17 cellular contexts compared by ENCODE assay signal in the genomic region with DNA sequence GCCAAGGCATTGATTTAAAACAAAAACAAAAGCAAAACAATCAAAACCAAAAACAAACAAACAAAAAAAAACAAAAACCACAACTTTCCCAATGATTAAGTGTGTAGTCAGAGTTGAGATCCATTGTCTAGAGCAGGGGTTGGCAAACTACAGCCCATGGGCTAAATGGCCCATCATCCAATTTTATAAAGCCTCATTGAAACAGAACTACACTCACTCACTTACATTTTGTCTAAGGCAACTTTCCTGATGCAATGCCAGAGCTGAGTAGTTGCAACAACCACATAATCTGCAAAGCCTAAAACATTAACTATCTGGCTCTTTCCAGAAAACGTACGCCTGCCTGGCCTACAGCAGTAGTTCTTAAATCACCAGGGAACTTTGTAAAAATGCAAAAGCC.
DNase-seq lines count a peak whose midpoint lies in the region; ATAC-seq and TF ChIP-seq lines count a peak whose summit lies in the region.
"Had no signal": no experiment of that assay in that cellular context is flagged by ENCODE, and none has a peak within 500 bp of the region (broad histone marks: within the 10 kb centered on the region; RNA-seq: fewer than 3 reads in every experiment).

No MANE protein-coding gene starts in this region.

- H3K9me3 ChIP-seq in heart right ventricle, result peaks cover 0 to 19% (median 6%) of the 10 kb centered on the region in 11 donors
- H3K9me3 ChIP-seq: Caco-2 had no signal

- in situ Hi-C loops in astrocyte of the spinal cord (cut with HindIII; ENCODE audit: low sequenced_read_pairs), result no loop called here

- intact Hi-C loops in Right ventricle myocardium superior (cut with DNase I), result no loop called here
- intact Hi-C loops in heart right ventricle (cut with DNase I), result no loop called here

- H3K27ac ChIP-seq in heart right ventricle, result no peak overlapping the region

- DNase-seq in Right ventricle myocardium superior (no peak), heart right ventricle (no peak), astrocyte of the spinal cord (ENCODE audit: low read depth, low spot score) (peak; percentile 5), fibroblast of pulmonary artery (ENCODE audit: low read depth) (peak; percentile 15), mesenteric fat pad (ENCODE audit: low spot score) (no peak), dermis blood vessel endothelial cell (no peak), GDM1 (lab: John Stamatoyannopoulos, UW) (no peak)
- DNase-seq: Caco-2; CD4-positive, alpha-beta T cell; DMS153; GOT3; KBM-7; NCI-H1092; NCI-H1436 treated with DMSO at 0.1 percent for 48 hours; NCI-H2029 treated with DMSO at 0.1 percent for 48 hours; NCI-H2171; NCI-H526 had no signal

- ATAC-seq in Right ventricle myocardium superior (ENCODE audit: poor library complexity) (peak; percentile 46), heart right ventricle (no peak)

- H3K27me3 ChIP-seq in heart right ventricle, result peaks cover 0 to 13% (median 0%) of the 10 kb centered on the region in 7 donors

- no peaks in the 10 kb centered on the region for H3K4me1 ChIP-seq in heart right ventricle
- H3K4me1 ChIP-seq: Caco-2 had no signal

- H3K4me3 ChIP-seq in heart right ventricle (no peak overlapping the region), astrocyte of the spinal cord (ENCODE audit: low read depth, low read length) (no peak overlapping the region), fibroblast of pulmonary artery (replicated peaks; ENCODE audit: low read depth, low read length) (no peak overlapping the region)

- TF ChIP-seq CTCF in heart right ventricle (IDR thresholded peaks at IDR 0.05) (no peak), astrocyte of the spinal cord (IDR thresholded peaks at IDR 0.05; ENCODE audit: low read depth, low read length) (no peak), fibroblast of pulmonary artery (IDR thresholded peaks at IDR 0.05; ENCODE audit: low read length, missing control alignments) (no peak)

- 79 to 82% methylated on average over 2 of the region's 2 CpGs for WGBS in heart right ventricle, 2 donors

- no peaks in the 10 kb centered on the region for H3K36me3 ChIP-seq in heart right ventricle

Comparison
In these comparisons a context has a peak if more than half of its experiments do, and no peak if none do; other contexts are left out.
1. DNase-seq: peak in astrocyte of the spinal cord (single experiment) and fibroblast of pulmonary artery (single experiment); none in Right ventricle myocardium superior (single experiment), heart right ventricle (0 of 2), mesenteric fat pad (single experiment), dermis blood vessel endothelial cell (single experiment) and GDM1 (single experiment).